13 cellular contexts compared by ENCODE assay signal in genomic region chr9:122055668-122056067, GRCh38.
"Had no signal": no experiment of that assay in that cellular context is flagged by ENCODE, and none has a peak within 500 bp of the region (broad histone marks: within the 10 kb centered on the region; RNA-seq: fewer than 3 reads in every experiment).

No MANE protein-coding gene starts in this region.

- H3K4me1 ChIP-seq: prostate gland had no signal

- DNase-seq: activated CD4-positive, alpha-beta T cell treated with anti-CD3 and anti-CD28 coated beads, Interleukin-2, amount 10 ng/mL, durations not matched to agents 7 days and 5 days; activated naive CD4-positive, alpha-beta T cell treated with anti-CD3 and anti-CD28 coated beads, Interleukin-2, amount 10 ng/mL, durations not matched to agents 7 days and 5 days; activated T-cell treated with anti-CD3 and anti-CD28 coated beads for 4 hours; central memory CD4-positive, alpha-beta T cell; cortex of kidney; effector memory CD4-positive, alpha-beta T cell; left ventricle myocardium superior; mesendoderm; occipital lobe; stimulated activated CD4-positive, alpha-beta T cell treated with anti-CD3 and anti-CD28 coated beads, Interleukin-12 subunit alpha, Interleukin-12 subunit beta, amount 100 ng/mL, for 4 hours; stimulated activated naive CD4-positive, alpha-beta T cell treated with Interleukin-2 at 50 U/mL for 16 hours had no signal

- H3K36me3 ChIP-seq: prostate gland had no signal

- H3K27ac ChIP-seq: gastroesophageal sphincter, prostate gland had no signal

- H3K9me3 ChIP-seq: gastroesophageal sphincter, prostate gland had no signal

- H3K27me3 ChIP-seq: gastroesophageal sphincter had no signal

- H3K4me3 ChIP-seq: gastroesophageal sphincter, prostate gland had no signal
